Comparison of ENCODE assay signal across 15 cellular contexts in the genomic region with DNA sequence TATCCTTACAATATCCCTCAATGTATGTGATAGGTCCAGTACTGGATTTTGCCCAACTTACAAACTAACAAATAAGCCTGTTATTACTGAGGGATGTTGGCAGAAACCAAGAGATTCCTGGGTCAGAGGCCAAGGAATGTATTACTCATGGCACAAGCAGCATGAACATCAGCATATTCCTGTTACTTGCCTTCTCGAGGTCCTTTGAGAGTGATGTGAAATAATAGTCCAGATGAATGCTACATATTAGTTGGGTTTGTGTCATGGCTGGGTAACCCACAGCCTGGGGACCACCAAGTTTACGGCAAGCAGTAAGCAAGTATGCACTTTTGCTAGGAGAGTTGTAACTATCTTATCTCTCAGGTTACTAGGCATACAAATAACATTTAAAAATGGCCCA.
DNase-seq lines count a peak whose midpoint lies in the region; TF ChIP-seq lines count a peak whose summit lies in the region.
"Had no signal": no experiment of that assay in that cellular context is flagged by ENCODE, and none has a peak within 500 bp of the region (broad histone marks: within the 10 kb centered on the region; RNA-seq: fewer than 3 reads in every experiment).

No MANE protein-coding gene starts in this region.

- no peak overlapping the region for H3K4me2 ChIP-seq in H9 (ENCODE audit: insufficient read depth, insufficient read length, low read length)

- H3K4me3 Mint-ChIP-seq in H9, result no peak overlapping the region
- H3K4me3 Mint-ChIP-seq in endothelial cell (ENCODE audit: unreplicated experiment), result no peak overlapping the region
- H3K4me3 Mint-ChIP-seq: activated CD4-positive, alpha-beta T cell treated with anti-CD3 and anti-CD28 coated beads for 36 hours had no signal

- H4K8ac ChIP-seq in H9 (replicated peaks; ENCODE audit: insufficient read length, low read depth, low read length), result no peak overlapping the region

- no peaks in the 10 kb centered on the region for H3K79me2 ChIP-seq in H9 (ENCODE audit: insufficient read depth, low read length)

- no peaks in the 10 kb centered on the region for H3K36me3 ChIP-seq in SJSA1
- H3K36me3 ChIP-seq: right atrium auricular region had no signal

- no peak overlapping the region for H2AK5ac ChIP-seq in H9 (ENCODE audit: insufficient read length, low read length)

- H3K27me3 ChIP-seq in SJSA1 (replicated peaks) (no peaks in the 10 kb centered on the region), H9 (ENCODE audit: insufficient read depth, low read length) (no peaks in the 10 kb centered on the region)
- H3K27me3 ChIP-seq: right atrium auricular region had no signal

- H3K36me3 Mint-ChIP-seq in H9 (ENCODE audit: insufficient read depth in 1 of 3, low read depth in 3 of 3), result no peaks in the 10 kb centered on the region
- no peaks in the 10 kb centered on the region for H3K36me3 Mint-ChIP-seq in endothelial cell (ENCODE audit: low read depth, unreplicated experiment)

- H2BK120ac ChIP-seq in H9 (ENCODE audit: low read depth, low read length, poor library complexity, severe bottlenecking), result no peak overlapping the region

- no peak overlapping the region for H3K23ac ChIP-seq in H9 (ENCODE audit: insufficient read length, low read depth, low read length)

- H2BK12ac ChIP-seq in H9 (ENCODE audit: insufficient read length, low read depth, low read length), result no peak overlapping the region

- no peak overlapping the region for H4K91ac ChIP-seq in H9 (ENCODE audit: insufficient read length, low read depth, low read length)

- no peak overlapping the region for H2BK20ac ChIP-seq in H9 (ENCODE audit: low read depth, low read length, poor library complexity, severe bottlenecking)

- no peak overlapping the region for H3K9ac ChIP-seq in H9 (ENCODE audit: extremely low read depth, insufficient read length, low read length)

- H3K27ac ChIP-seq in SJSA1 (peak overlapping the region; percentile 7), H9 (ENCODE audit: insufficient read length, low read depth, low read length) (no peak overlapping the region)
- H3K27ac ChIP-seq: right atrium auricular region had no signal

- H3K14ac ChIP-seq in H9 (ENCODE audit: insufficient read depth, low read length), result no peak overlapping the region

- H3K56ac ChIP-seq in H9 (ENCODE audit: insufficient read length, low read depth, low read length), result no peak overlapping the region

- H3K27ac Mint-ChIP-seq in H9, result peak overlapping the region in 1 of 3 experiments; percentile 80; a peak in 1 of 7 replicates
- H3K27ac Mint-ChIP-seq in endothelial cell (ENCODE audit: unreplicated experiment), result no peak overlapping the region
- H3K27ac Mint-ChIP-seq: activated CD4-positive, alpha-beta T cell treated with anti-CD3 and anti-CD28 coated beads for 36 hours had no signal

- H3K23me2 ChIP-seq in H9 (ENCODE audit: insufficient read length, low read depth, low read length, poor library complexity, severe bottlenecking), result no peaks in the 10 kb centered on the region

- no peak overlapping the region for H2AFZ ChIP-seq in H9 (ENCODE audit: low read length)

- no peak overlapping the region for H3K18ac ChIP-seq in H9 (ENCODE audit: insufficient read length, low read depth, low read length)

- WGBS in H9 (ENCODE audit: extremely low coverage, insufficient read length, low lambda C conversion rate), result no CpG with 5 or more reads among the region's 2 CpGs

- H3K9me3 ChIP-seq in SJSA1 (replicated peaks), result no peaks in the 10 kb centered on the region; the same call in 1 of the 2 replicates
- H3K9me3 ChIP-seq in H9 (ENCODE audit: control insufficient read depth, low read depth, low read length), result no peaks in the 10 kb centered on the region

- no peak overlapping the region for H2BK15ac ChIP-seq in H9 (ENCODE audit: low read depth, low read length)

- H3K79me1 ChIP-seq in H9 (ENCODE audit: insufficient read depth, low read depth, low read length, poor library complexity, severe bottlenecking), result no peaks in the 10 kb centered on the region

- H3K9me3 Mint-ChIP-seq in H9 (no peaks in the 10 kb centered on the region; a peak in 1 of 5 replicates), endothelial cell (ENCODE audit: unreplicated experiment) (no peaks in the 10 kb centered on the region)

- H3K4me3 ChIP-seq in SJSA1 (no peak overlapping the region), skeletal muscle cell (ENCODE audit: low read depth, low read length) (no peak overlapping the region)
- H3K4me3 ChIP-seq: right atrium auricular region had no signal

- DNase-seq in GM04503 (ENCODE audit: low read depth), result peak; percentile 68
- peak; percentile 68 to 70 for DNase-seq in SJSA1 (ENCODE audit: low read depth in 1 of 2, low spot score in 2 of 2)
- peak; percentile 97 for DNase-seq in fibroblast of peridontal ligament (ENCODE audit: extremely low read depth)
- peak; percentile 89 for DNase-seq in skeletal muscle cell (ENCODE audit: low read depth)
- no peak for DNase-seq in occipital lobe (lab: John Stamatoyannopoulos, UW)
- no peak for DNase-seq in H9
- no peak for DNase-seq in NCI-H2227 treated with DMSO at 0.1 percent for 48 hours (lab: John Stamatoyannopoulos, UW)
- no peak for DNase-seq in endothelial cell (ENCODE audit: low spot score)
- DNase-seq: activated CD4-positive, alpha-beta T cell treated with anti-CD3 and anti-CD28 coated beads for 36 hours; activated T-cell treated with anti-CD3 and anti-CD28 coated beads, Interleukin-2, amount 50 U/mL, for 48 hours; anterior cingulate cortex; H7; NCI-H146; substantia nigra had no signal

- H4K20me1 ChIP-seq in H9 (ENCODE audit: control insufficient read depth, insufficient read depth, insufficient read length), result no peaks in the 10 kb centered on the region

- H3K4me1 ChIP-seq in SJSA1 (replicated peaks) (peaks cover 27% of the 10 kb centered on the region), H9 (ENCODE audit: insufficient read depth, low read length) (no peaks in the 10 kb centered on the region)
- H3K4me1 ChIP-seq: right atrium auricular region had no signal

- no peak overlapping the region for H2BK5ac ChIP-seq in H9 (ENCODE audit: insufficient read length, low read length)

- no peak overlapping the region for H3T11ph ChIP-seq in H9 (ENCODE audit: low read length)

- H3K4me1 Mint-ChIP-seq in H9 (peaks cover 4% of the 10 kb centered on the region in 2 experiments), endothelial cell (ENCODE audit: unreplicated experiment) (no peaks in the 10 kb centered on the region)
- H3K4me1 Mint-ChIP-seq: activated CD4-positive, alpha-beta T cell treated with anti-CD3 and anti-CD28 coated beads for 36 hours had no signal

- H3K27me3 Mint-ChIP-seq in H9 (ENCODE audit: low read depth), result no peaks in the 10 kb centered on the region
- peaks cover 2% of the 10 kb centered on the region for H3K27me3 Mint-ChIP-seq in endothelial cell (ENCODE audit: unreplicated experiment)
- H3K27me3 Mint-ChIP-seq: activated CD4-positive, alpha-beta T cell treated with anti-CD3 and anti-CD28 coated beads for 36 hours had no signal

- H3K4ac ChIP-seq in H9 (ENCODE audit: low read depth, low read length), result no peak overlapping the region

- H4K5ac ChIP-seq in H9 (ENCODE audit: insufficient read length, low read depth, low read length), result no peak overlapping the region

- TF ChIP-seq CTCF in H9 (conservative IDR thresholded peaks at IDR 0.05) (no peak), endothelial cell (IDR thresholded peaks at IDR 0.05; ENCODE audit: unreplicated experiment) (no peak)

Comparison
In these comparisons a context has a peak if more than half of its experiments do, and no peak if none do; other contexts are left out.
1. DNase-seq: peak in GM04503 (single experiment), SJSA1 (2 of 2), fibroblast of peridontal ligament (single experiment) and skeletal muscle cell (single experiment); none in occipital lobe (single experiment), H9 (single experiment), NCI-H2227 treated with DMSO at 0.1 percent for 48 hours (single experiment) and endothelial cell (single experiment).